12 cellular contexts compared by ENCODE assay signal in the genomic region with DNA sequence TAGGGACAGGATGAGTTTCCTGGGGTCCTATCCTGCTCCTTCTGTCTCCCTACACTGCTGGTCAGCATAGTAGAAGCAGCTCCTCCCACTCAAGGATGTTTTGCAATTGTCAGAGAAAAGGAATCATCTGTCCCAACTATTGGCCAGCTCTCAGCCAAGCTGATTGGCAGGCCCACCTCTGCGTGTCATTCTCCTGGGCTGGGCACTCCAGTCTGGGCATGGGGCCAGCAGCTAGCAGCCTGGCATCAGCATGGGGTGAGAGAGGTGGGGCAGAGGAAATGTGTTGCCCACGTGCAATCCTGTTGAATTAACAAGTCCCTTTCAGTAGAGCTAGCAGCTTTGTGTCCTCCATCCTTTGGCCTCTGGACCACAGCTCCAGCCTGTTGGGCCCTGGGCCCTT. TPM values are rescaled to one million over a fixed set of nuclear protein-coding genes. Genes with fewer than 3 reads are reported as not detected.
DNase-seq lines count a peak whose midpoint lies in the region; ATAC-seq, FAIRE-seq and TF ChIP-seq lines count a peak whose summit lies in the region.
"Had no signal": no experiment of that assay in that cellular context is flagged by ENCODE, and none has a peak within 500 bp of the region (broad histone marks: within the 10 kb centered on the region; RNA-seq: fewer than 3 reads in every experiment).

No MANE protein-coding gene starts in this region.

- H3K27me3 Mint-ChIP-seq in stimulated activated memory B cell treated with anti-CD40 and anti-IgM and Interleukin-4, amounts not matched to agents 10 μg/mL and 1 μg/mL and 100 μg/mL, for 72 hours, result peaks cover 6% of the 10 kb centered on the region

- 0% methylated on average over 2 of the region's 2 CpGs for WGBS in right lobe of liver (ENCODE audit: insufficient coverage, low coverage, low lambda C conversion rate, missing lambda C conversion rate)
- no CpG with 5 or more reads among the region's 2 CpGs for WGBS in HepG2 (ENCODE audit: low lambda C conversion rate)

- no peaks in the 10 kb centered on the region for H3K9me3 ChIP-seq in right lobe of liver
- H3K9me3 ChIP-seq in HepG2 (ENCODE audit: low read length), result no peaks in the 10 kb centered on the region
- H3K9me3 ChIP-seq in left ventricle myocardium inferior (replicated peaks), result no peaks in the 10 kb centered on the region
- H3K9me3 ChIP-seq: SJSA1, suprapubic skin had no signal

- DNase-seq in right lobe of liver (peak in 2 of 3 donors; percentile 49 to 80), HepG2 (ENCODE audit: low spot score) (no peak), SHP77 (lab: John Stamatoyannopoulos, UW) (peak; percentile 31 to 73), left ventricle myocardium inferior (peak; percentile 80), HCEC 1CT (no peak)
- no peak for DNase-seq in stimulated activated naive CD8-positive, alpha-beta T cell treated with anti-CD3 and anti-CD28 coated beads, Interleukin-15, Interleukin-2, amounts not matched to agents 100 U/mL and 50 U/mL, for 24 hours
- no peak for DNase-seq in stimulated activated naive CD4-positive, alpha-beta T cell treated with Interleukin-2 at 50 U/mL for 16 hours (lab: John Stamatoyannopoulos, UW)
- DNase-seq: nephron progenitor cell had no signal

- ATAC-seq in right lobe of liver (peak; percentile 36 to 89 (median 62)), HepG2 (no peak)
- ATAC-seq in stimulated activated naive CD8-positive, alpha-beta T cell treated with anti-CD3 and anti-CD28 coated beads, Interleukin-15, Interleukin-2, amounts not matched to agents 100 U/mL and 50 U/mL, for 24 hours, result no peak
- no peak for ATAC-seq in stimulated activated memory B cell treated with anti-CD40 and anti-IgM and Interleukin-4, amounts not matched to agents 10 μg/mL and 1 μg/mL and 100 μg/mL, for 72 hours

- POLR2A ChIA-PET in HepG2 (lab: Yijun Ruan, JAX), result no interaction called here

- no peak for FAIRE-seq in HepG2 (lab: Jason Lieb, UNC)

- H3K27me3 ChIP-seq in right lobe of liver, result no peaks in the 10 kb centered on the region
- H3K27me3 ChIP-seq in HepG2 (ENCODE audit: control insufficient read depth in 1 of 2, insufficient read depth in 2 of 2, low read length in 2 of 2), result peaks cover 8 to 21% of the 10 kb centered on the region in 2 experiments; a peak in 2 of 5 replicates
- no peaks in the 10 kb centered on the region for H3K27me3 ChIP-seq in left ventricle myocardium inferior (ENCODE audit: low read depth)
- H3K27me3 ChIP-seq: SJSA1, suprapubic skin had no signal

- BruUV-seq in HepG2 (replicated peaks; lab: Mats Ljungman, UMichigan), result no TSS peak

- no peak for TF ChIP-seq CTCF in right lobe of liver (IDR thresholded peaks at IDR 0.05)
- no peak for TF ChIP-seq CTCF in HepG2 (CRISPR knock-in tag; IDR thresholded peaks at IDR 0.05)
- TF ChIP-seq CTCF in left ventricle myocardium inferior (IDR thresholded peaks at IDR 0.05; ENCODE audit: borderline replicate concordance), result no peak

- no peak overlapping the region for H3K9ac ChIP-seq in HepG2 (ENCODE audit: insufficient read depth, low read depth, low read length)

- H2AFZ ChIP-seq in HepG2 (ENCODE audit: low read length), result no peak overlapping the region

- no peak overlapping the region for H3K4me3 Mint-ChIP-seq in stimulated activated memory B cell treated with anti-CD40 and anti-IgM and Interleukin-4, amounts not matched to agents 10 μg/mL and 1 μg/mL and 100 μg/mL, for 72 hours
- H3K4me3 Mint-ChIP-seq: brain, nephron progenitor cell had no signal

- H3K9me3 Mint-ChIP-seq in stimulated activated memory B cell treated with anti-CD40 and anti-IgM and Interleukin-4, amounts not matched to agents 10 μg/mL and 1 μg/mL and 100 μg/mL, for 72 hours, result no peaks in the 10 kb centered on the region
- H3K9me3 Mint-ChIP-seq: brain, nephron progenitor cell had no signal

- H4K20me1 ChIP-seq in HepG2 (ENCODE audit: insufficient read depth, low read length), result no peaks in the 10 kb centered on the region

- intact Hi-C loops in right lobe of liver (cut with DNase I), result no loop called here
- intact Hi-C loops in HepG2 (cut with micrococcal nuclease; ENCODE audit: unreplicated experiment), result no loop called here
- intact Hi-C loops in left ventricle myocardium inferior (cut with micrococcal nuclease), result no loop called here

- no peaks in the 10 kb centered on the region for H3K4me1 ChIP-seq in right lobe of liver
- no peaks in the 10 kb centered on the region for H3K4me1 ChIP-seq in HepG2 (ENCODE audit: insufficient read depth, low read length)
- H3K4me1 ChIP-seq in left ventricle myocardium inferior, result no peaks in the 10 kb centered on the region

- H3K4me1 Mint-ChIP-seq in stimulated activated memory B cell treated with anti-CD40 and anti-IgM and Interleukin-4, amounts not matched to agents 10 μg/mL and 1 μg/mL and 100 μg/mL, for 72 hours, result no peaks in the 10 kb centered on the region

- no peaks in the 10 kb centered on the region for H3K36me3 Mint-ChIP-seq in stimulated activated memory B cell treated with anti-CD40 and anti-IgM and Interleukin-4, amounts not matched to agents 10 μg/mL and 1 μg/mL and 100 μg/mL, for 72 hours
- H3K36me3 Mint-ChIP-seq: brain had no signal

- in situ Hi-C loops in HepG2 (cut with HindIII; ENCODE audit: extremely low pct_ligation_motif_present, low pct_unique_long_range_greater_than_20kb), result loop anchor here (10.0 kb wide), 1 partner anchor 57 kb away; no protein-coding TSS in a partner anchor

- H3K4me3 ChIP-seq in right lobe of liver (no peak overlapping the region), HepG2 (replicated peaks in 1 of 3; ENCODE audit: insufficient read depth in 1 of 3, low read depth in 2 of 3, low read length in 3 of 3) (no peak overlapping the region), left ventricle myocardium inferior (no peak overlapping the region)
- H3K4me3 ChIP-seq: SJSA1, suprapubic skin had no signal

- TF ChIP-seq POLR2A in right lobe of liver (IDR thresholded peaks at IDR 0.05), result no peak
- no peak for TF ChIP-seq POLR2A in HepG2 (IDR thresholded peaks at IDR 0.05; ENCODE audit: insufficient read depth in 1 of 2, low read depth in 2 of 2, low read length in 2 of 2)

- H3K79me2 ChIP-seq in HepG2 (ENCODE audit: insufficient read depth, low read length), result no peaks in the 10 kb centered on the region

- H3K4me2 ChIP-seq in HepG2 (ENCODE audit: low read depth, low read length), result no peak overlapping the region

- TF ChIP-seq RAD21 in HepG2 (CRISPR knock-in tag; IDR thresholded peaks at IDR 0.05), result no peak

- no peak overlapping the region for H3K27ac ChIP-seq in right lobe of liver
- H3K27ac ChIP-seq in HepG2 (ENCODE audit: extremely low read length, insufficient read depth, low read length), result no peak overlapping the region
- H3K27ac ChIP-seq in left ventricle myocardium inferior (replicated peaks), result no peak overlapping the region
- H3K27ac ChIP-seq: SJSA1, suprapubic skin had no signal

- TF ChIP-seq EP300 in HepG2 (IDR thresholded peaks at IDR 0.05; ENCODE audit: low read depth in 2 of 2, low read length in 2 of 2) (no peak), HepG2 (CRISPR knock-in tag; IDR thresholded peaks at IDR 0.05; ENCODE audit: borderline replicate concordance) (no peak)

- CTCF ChIA-PET in HepG2 (lab: Yijun Ruan, JAX; ENCODE audit: low intra/inter-chr PET ratio, low total read pairs), result no interaction called here

- H3K27ac Mint-ChIP-seq in stimulated activated memory B cell treated with anti-CD40 and anti-IgM and Interleukin-4, amounts not matched to agents 10 μg/mL and 1 μg/mL and 100 μg/mL, for 72 hours, result no peak overlapping the region
- H3K27ac Mint-ChIP-seq: brain, nephron progenitor cell had no signal

- H3K36me3 ChIP-seq in right lobe of liver (no peaks in the 10 kb centered on the region), HepG2 (replicated peaks in 1 of 2; ENCODE audit: control insufficient read depth in 1 of 2, insufficient read depth in 2 of 2, low read length in 2 of 2) (no peaks in the 10 kb centered on the region), left ventricle myocardium inferior (no peaks in the 10 kb centered on the region)
- H3K36me3 ChIP-seq: SJSA1, suprapubic skin had no signal

TF ChIP-seq in HepG2, 621 proteins besides CTCF, POLR2A, EP300 and RAD21 (continues in another document):
- TF ChIP-seq, protein P1, sequence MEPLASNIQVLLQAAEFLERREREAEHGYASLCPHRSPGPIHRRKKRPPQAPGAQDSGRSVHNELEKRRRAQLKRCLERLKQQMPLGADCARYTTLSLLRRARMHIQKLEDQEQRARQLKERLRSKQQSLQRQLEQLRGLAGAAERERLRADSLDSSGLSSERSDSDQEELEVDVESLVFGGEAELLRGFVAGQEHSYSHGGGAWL (CRISPR knock-in tag; IDR thresholded peaks at IDR 0.05), result no peak
- TF ChIP-seq ZNF543 (CRISPR knock-in tag; IDR thresholded peaks at IDR 0.05), result no peak

RNA-seq across cellular contexts. Expression of a gene that starts 14.1 kb away (rescaled TPM):
- total RNA-seq in right lobe of liver, result under 1 TPM in 2 of 6 experiments, not detected in 4; 0.12 to 0.15 TPM
- 0.04 TPM in 1 of 2 replicates, not detected in the other for total RNA-seq in HepG2 (2016; rRNA removed; fragmentation: Illumina TruSeq; extraction: Trizol)
- total RNA-seq in HepG2 (2016; cell fraction: cytosol; rRNA removed; fragmentation: Illumina TruSeq; extraction: Trizol; ENCODE audit: low read depth), result not detected in 2 replicates
- total RNA-seq in HepG2 (2016; cell fraction: insoluble cytoplasmic fraction; rRNA removed; fragmentation: Illumina TruSeq; extraction: Trizol), result not detected in 2 replicates
- total RNA-seq in HepG2 (2016; cell fraction: membrane; rRNA removed; fragmentation: Illumina TruSeq; extraction: Trizol), result not detected in 2 replicates
- not detected in 2 replicates for total RNA-seq in HepG2 (2016; cell fraction: nucleus; rRNA removed; fragmentation: Illumina TruSeq; extraction: Trizol)
- polyA plus RNA-seq in HepG2 (2011; rRNA removed), result 0.22 and 0.40 TPM in 2 replicates
- 0.04 TPM in 2 replicates for polyA plus RNA-seq in HepG2 (2011; cell fraction: cytosol; rRNA removed)
- polyA plus RNA-seq in HepG2 (2011; cell fraction: nucleus; rRNA removed), result 0.39 and 0.87 TPM in 2 replicates
- polyA plus RNA-seq in HepG2 (2012), result 0.05 and 0.09 TPM in 2 replicates
- polyA plus RNA-seq in HepG2 (2016; cell fraction: cytosol; fragmentation: Illumina TruSeq; extraction: Trizol; ENCODE audit: low read depth), result not detected in 2 replicates
- not detected in 2 replicates for polyA plus RNA-seq in HepG2 (2016; cell fraction: insoluble cytoplasmic fraction; fragmentation: Illumina TruSeq; extraction: Trizol; ENCODE audit: low read depth)
- not detected in 2 replicates for polyA plus RNA-seq in HepG2 (2016; cell fraction: membrane; fragmentation: Illumina TruSeq; extraction: Trizol; ENCODE audit: low read depth)
- polyA plus RNA-seq in HepG2 (2016; cell fraction: nucleus; fragmentation: Illumina TruSeq; extraction: Trizol; ENCODE audit: insufficient read depth, low read depth), result not detected in 2 replicates
- polyA minus RNA-seq in HepG2 (2011; rRNA and poly(A)+ RNA removed; ENCODE audit: low replicate concordance), result 0.20 TPM in 1 of 2 replicates, not detected in the other
- not detected in 2 replicates for polyA minus RNA-seq in HepG2 (2011; cell fraction: cytosol; rRNA and poly(A)+ RNA removed)
- polyA minus RNA-seq in HepG2 (2011; cell fraction: nucleus; rRNA and poly(A)+ RNA removed), result 0.25 and 0.26 TPM in 2 replicates
- total RNA-seq in left ventricle myocardium inferior, result not detected
- total RNA-seq: SJSA1 had no signal

Comparison
In these comparisons a context has a peak if more than half of its experiments do, and no peak if none do; other contexts are left out.
1. ATAC-seq: peak in right lobe of liver (4 of 4); none in HepG2 (single experiment), stimulated activated naive CD8-positive, alpha-beta T cell treated with anti-CD3 and anti-CD28 coated beads, Interleukin-15, Interleukin-2, amounts not matched to agents 100 U/mL and 50 U/mL, for 24 hours (single experiment) and stimulated activated memory B cell treated with anti-CD40 and anti-IgM and Interleukin-4, amounts not matched to agents 10 μg/mL and 1 μg/mL and 100 μg/mL, for 72 hours (single experiment).
2. DNase-seq: peak in right lobe of liver (2 of 3), SHP77 (2 of 2) and left ventricle myocardium inferior (single experiment); none in HepG2 (single experiment), stimulated activated naive CD8-positive, alpha-beta T cell treated with anti-CD3 and anti-CD28 coated beads, Interleukin-15, Interleukin-2, amounts not matched to agents 100 U/mL and 50 U/mL, for 24 hours (single experiment), stimulated activated naive CD4-positive, alpha-beta T cell treated with Interleukin-2 at 50 U/mL for 16 hours (single experiment) and HCEC 1CT (single experiment).